In the genomic region with DNA sequence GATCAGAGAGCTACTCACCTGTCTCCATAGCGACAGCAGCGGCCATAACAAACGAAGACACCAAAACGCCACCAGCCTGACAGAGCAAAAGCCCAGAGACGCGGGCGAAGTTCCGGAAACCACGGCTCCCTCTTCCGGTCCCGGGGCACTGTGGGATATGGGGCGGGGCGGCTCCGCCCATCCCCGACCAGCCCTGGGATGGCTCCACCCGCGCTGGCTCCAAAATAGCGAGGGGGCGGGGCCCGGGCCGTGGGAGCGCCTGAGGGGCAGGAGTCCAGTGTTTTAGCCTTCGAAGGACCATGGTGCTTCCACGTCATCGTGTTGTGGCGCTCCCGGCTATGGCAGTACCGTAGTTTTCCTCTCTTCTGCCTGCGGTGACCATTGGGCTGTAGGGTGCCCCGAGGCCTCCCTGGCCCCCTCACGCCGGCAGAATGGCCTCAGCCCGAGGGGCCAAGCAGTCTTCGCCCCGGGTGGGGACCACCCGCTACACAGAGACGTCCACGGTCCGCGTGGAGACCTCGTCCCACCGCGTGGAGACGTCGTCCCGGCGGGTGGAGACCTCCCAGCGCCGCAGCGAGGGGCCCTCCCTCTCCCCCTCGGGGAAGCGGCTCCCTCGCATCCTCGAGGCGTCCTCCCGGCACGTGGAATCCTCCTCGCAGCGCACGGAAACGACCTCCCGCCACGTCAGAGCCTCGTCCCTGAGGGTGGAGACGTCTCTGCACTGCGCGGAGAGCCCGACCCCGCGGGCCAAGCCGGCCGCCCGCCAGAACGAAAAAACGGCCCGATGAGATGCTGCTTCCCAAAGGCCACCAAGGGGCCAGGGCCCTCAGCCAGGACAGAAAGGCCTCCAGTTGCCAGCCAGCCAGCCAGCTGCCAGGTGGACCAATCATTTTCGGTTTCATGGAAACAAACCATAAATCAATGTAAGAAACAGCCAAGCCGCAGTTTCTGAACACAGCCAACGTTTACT, we compare ENCODE assay signal across 8 cellular contexts. TPM values are rescaled to one million over a fixed set of nuclear protein-coding genes. Genes with fewer than 3 reads are reported as not detected.
DNase-seq lines count a peak whose midpoint lies in the region; ATAC-seq and TF ChIP-seq lines count a peak whose summit lies in the region.

A gene (plus strand): TSS at position 280 of the 970 bp plus-strand sequence. CDS start 152 bp downstream, at position 432.
A gene (minus strand): TSS at position 123 of the 970 bp plus-strand sequence. CDS start 77 bp downstream, at position 46.

- no peaks in the 10 kb centered on the region for H3K27me3 Mint-ChIP-seq in T-helper 17 cell

- peaks cover 11% of the 10 kb centered on the region for H3K4me1 ChIP-seq in prostate gland (replicated peaks)
- H3K4me1 ChIP-seq in urinary bladder (ENCODE audit: insufficient read depth), result peaks cover 2% of the 10 kb centered on the region

- H3K36me3 ChIP-seq in prostate gland, result no peaks in the 10 kb centered on the region
- H3K36me3 ChIP-seq in urinary bladder (ENCODE audit: insufficient read depth), result no peaks in the 10 kb centered on the region

- peaks cover 2% of the 10 kb centered on the region for H3K27me3 ChIP-seq in prostate gland (replicated peaks; ENCODE audit: insufficient read depth)

- 4% methylated on average over 62 of the region's 79 CpGs for WGBS in prostate gland
- 2% methylated on average over 79 of the region's 79 CpGs for WGBS in urinary bladder

- H3K4me3 ChIP-seq in prostate gland (peak within 1 kb of the TSS; percentile 70 to 71), urinary bladder (ENCODE audit: low read depth, low read length) (peak within 1 kb of the TSS; percentile 66)

- H3K27ac ChIP-seq in angular gyrus (ENCODE audit: low read depth, low read length) (peak within 1 kb of the TSS; percentile 57), prostate gland (peak within 1 kb of the TSS; percentile 80 to 84), urinary bladder (ENCODE audit: low read depth) (peak within 1 kb of the TSS; percentile 55)

- H3K27ac Mint-ChIP-seq in T-helper 17 cell, result peak within 1 kb of the TSS; percentile 99

- DNase-seq in GM13976 (ENCODE audit: low spot score) (peak; percentile 97), NCI-H1694 treated with DMSO at 0.1 percent for 48 hours (lab: John Stamatoyannopoulos, UW) (peak; percentile 81), T-helper 17 cell (peak; percentile 89 to 92 (median 89)), left ventricle myocardium superior (peak; percentile 97), prostate gland (ENCODE audit: low spot score) (peak; percentile 90)

- TF ChIP-seq POLR2A in prostate gland (IDR thresholded peaks at IDR 0.05), result peak; percentile 67

- intact Hi-C loops in left ventricle myocardium superior (cut with micrococcal nuclease) (no loop called here), prostate gland (cut with DNase I) (loop anchor here (5.0 kb wide), 1 partner anchor 366 kb away; no protein-coding TSS in a partner anchor)

- peaks cover 45% of the 10 kb centered on the region for H3K4me1 Mint-ChIP-seq in T-helper 17 cell

- peaks cover 2% of the 10 kb centered on the region for H3K36me3 Mint-ChIP-seq in T-helper 17 cell (ENCODE audit: low read depth)

- H3K9me3 ChIP-seq in T-helper 17 cell (ENCODE audit: control insufficient read depth, low read length, poor library complexity, severe bottlenecking) (no peaks in the 10 kb centered on the region), prostate gland (no peaks in the 10 kb centered on the region)

- in situ Hi-C loops in GM13976 (cut with MboI; ENCODE audit: low sequenced_read_pairs, unreplicated experiment), result loop anchor here (25.0 kb wide), 1 partner anchor 361 kb away; a partner anchor contains a TSS

- ATAC-seq in HG02884 (IDR thresholded peaks at IDR 0.05; ENCODE audit: unreplicated experiment) (peak; percentile 77), T-helper 17 cell (peak; percentile 86), left ventricle myocardium superior (peak; percentile 99)

- peak within 1 kb of the TSS; percentile 94 for H3K4me3 Mint-ChIP-seq in T-helper 17 cell

- TF ChIP-seq CTCF in GM13976 (IDR thresholded peaks at IDR 0.05; ENCODE audit: borderline replicate concordance, control extremely low read depth, extremely low read depth, insufficient read depth, missing control alignments), result no peak
- TF ChIP-seq CTCF in prostate gland (IDR thresholded peaks at IDR 0.05), result peak in 2 of 4 experiments; percentile 11 to 19

RNA-seq across cellular contexts. Expression of the first gene that starts in this region (rescaled TPM):
- 1 to 10 TPM; 1.3 to 2.5 TPM for total RNA-seq in T-helper 17 cell
- total RNA-seq in left ventricle myocardium superior, result 0.47 TPM
- total RNA-seq in prostate gland, result 1 to 10 TPM; 3.5 to 6.1 TPM
- 1.2 TPM for total RNA-seq in urinary bladder
- polyA plus RNA-seq in urinary bladder, result 3.0 TPM

RNA-seq across cellular contexts. Expression of the second gene that starts in this region (rescaled TPM):
- total RNA-seq in T-helper 17 cell (10 to 100 TPM; 32.9 to 36.6 TPM), left ventricle myocardium superior (14.3 TPM), prostate gland (10 to 100 TPM in 1 of 2 donors, 1 to 10 TPM in 1; 8.3 to 10.7 TPM), urinary bladder (16.9 TPM)
- polyA plus RNA-seq in urinary bladder, result 12.8 TPM

Comparison
In these comparisons a context has a peak if more than half of its experiments do, and no peak if none do; other contexts are left out.
1. Peak in every context shown above with its lines: DNase-seq, ATAC-seq, H3K4me3 ChIP-seq and H3K27ac ChIP-seq.